23 cellular contexts compared by ENCODE assay signal in the genomic region with DNA sequence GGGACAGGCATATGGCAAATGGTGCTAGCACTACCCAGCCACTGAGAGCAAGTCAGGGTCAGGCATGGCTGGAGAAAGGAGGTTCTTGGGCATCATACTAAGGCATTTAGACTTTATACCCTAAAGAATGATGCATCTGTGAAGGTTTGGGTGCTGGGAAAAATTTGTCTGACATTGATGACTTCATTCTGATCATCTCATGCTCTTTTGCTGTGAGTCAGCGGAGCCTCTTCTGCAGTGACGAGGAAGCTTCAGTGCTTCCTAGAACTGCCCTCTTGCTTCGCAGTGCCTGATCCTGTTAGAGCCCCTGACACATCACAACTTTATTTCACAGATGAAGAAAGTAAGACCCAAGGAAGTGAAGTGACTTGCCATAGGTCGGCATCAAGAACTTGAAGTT.
A peak's percentile ranks its signal among the peaks of the same experiment; 100 is the strongest.
DNase-seq lines count a peak whose midpoint lies in the region; ATAC-seq and TF ChIP-seq lines count a peak whose summit lies in the region.
"Had no signal": no experiment of that assay in that cellular context is flagged by ENCODE, and none has a peak within 500 bp of the region (broad histone marks: within the 10 kb centered on the region; RNA-seq: fewer than 3 reads in every experiment).

No MANE protein-coding gene starts in this region.

- no peaks in the 10 kb centered on the region for H3K9me3 Mint-ChIP-seq in stimulated activated effector memory CD8-positive, alpha-beta T cell treated with anti-CD3 and anti-CD28 coated beads, Interleukin-12 subunit alpha, Interleukin-12 subunit beta, amount 100 ng/mL, for 72 hours
- H3K9me3 Mint-ChIP-seq in CD4-positive, alpha-beta T cell: no peaks in the 10 kb centered on the region
- H3K9me3 Mint-ChIP-seq: activated naive CD4-positive, alpha-beta T cell treated with anti-CD3 and anti-CD28 coated beads, Interleukin-2, amount 50 U/mL, for 72 hours; endodermal cell had no signal

- no peak for TF ChIP-seq RAD21 in SK-N-SH (IDR thresholded peaks at IDR 0.05; ENCODE audit: low read length)

- H3K36me3 ChIP-seq in SK-N-SH (replicated peaks in 1 of 2; ENCODE audit: control insufficient read depth in 1 of 2, insufficient read depth in 2 of 2, low read length in 1 of 2): no peaks in the 10 kb centered on the region
- H3K36me3 ChIP-seq: colonic mucosa, heart right ventricle, stomach, upper lobe of left lung had no signal

- no peaks in the 10 kb centered on the region for H3K4me1 ChIP-seq in SK-N-SH (ENCODE audit: control insufficient read depth in 1 of 2, insufficient read depth in 2 of 2, low read depth in 1 of 2, low read length in 1 of 2)
- H3K4me1 ChIP-seq in foreskin keratinocyte: peaks cover 22% of the 10 kb centered on the region
- H3K4me1 ChIP-seq: Caco-2, colonic mucosa, heart right ventricle, stomach, upper lobe of left lung had no signal

- TF ChIP-seq CTCF in SK-N-SH (IDR thresholded peaks at IDR 0.05): no peak
- no peak for TF ChIP-seq CTCF in foreskin keratinocyte (conservative IDR thresholded peaks at IDR 0.05)
- TF ChIP-seq CTCF in CD4-positive, alpha-beta T cell (IDR thresholded peaks at IDR 0.05): no peak

- no peak for TF ChIP-seq EP300 in SK-N-SH (IDR thresholded peaks at IDR 0.05; ENCODE audit: borderline replicate concordance in 1 of 2, low read depth in 1 of 2, low read length in 1 of 2)

- intact Hi-C loops in CD4-positive, alpha-beta T cell (cut with DNase I, micrococcal nuclease): no loop called here

- no peak overlapping the region for H3K27ac ChIP-seq in SK-N-SH (ENCODE audit: low read depth in 2 of 2, low read length in 1 of 2)
- peak overlapping the region; percentile 68 for H3K27ac ChIP-seq in foreskin keratinocyte
- no peak overlapping the region for H3K27ac ChIP-seq in CD4-positive, alpha-beta T cell (ENCODE audit: low read depth, low read length)
- H3K27ac ChIP-seq: 22Rv1, colonic mucosa, heart right ventricle, KMS-11, stomach, upper lobe of left lung had no signal

- H3K79me2 ChIP-seq in SK-N-SH (ENCODE audit: insufficient read depth): no peaks in the 10 kb centered on the region

- CTCF ChIA-PET in SK-N-SH (lab: Yijun Ruan, JAX): interaction anchor here (1.8 kb wide), 1 partner anchor 12 kb away, joined by 4 read pairs; no protein-coding TSS in a partner anchor
- CTCF ChIA-PET in CD4-positive, alpha-beta T cell (lab: Charles Lee): no interaction called here

- no peak for DNase-seq in SK-N-SH
- DNase-seq in amniotic epithelial cell (ENCODE audit: low read depth): peak; percentile 53
- DNase-seq in foreskin keratinocyte: peak; percentile 45 to 84
- peak in 1 of 2 donors; percentile 55 for DNase-seq in stimulated activated effector memory CD8-positive, alpha-beta T cell treated with anti-CD3 and anti-CD28 coated beads, Interleukin-12 subunit alpha, Interleukin-12 subunit beta, amount 100 ng/mL, for 72 hours (ENCODE audit: low spot score in 2 of 2)
- DNase-seq in CD4-positive, alpha-beta T cell: no peak
- DNase-seq in ecto neural progenitor cell (ENCODE audit: low spot score): no peak
- no peak for DNase-seq in C1 segment of cervical spinal cord (lab: John Stamatoyannopoulos, UW)
- DNase-seq: activated CD4-positive, CD25-positive, alpha-beta regulatory T cell treated with anti-CD3 and anti-CD28 coated beads, Interleukin-2, amount 50 U/mL, for 72 hours; Caco-2; colonic mucosa; endodermal cell; heart right ventricle; NCI-H1092; NCI-H2107; NCI-H526; stimulated activated CD4-positive, alpha-beta T cell treated with anti-CD3 and anti-CD28 coated beads, Interleukin-4, amount 100 ng/mL, for 4 hours; stomach; upper lobe of left lung had no signal

- 83% methylated on average over 3 of the region's 4 CpGs for WGBS in SK-N-SH (ENCODE audit: low lambda C conversion rate)

- no peak overlapping the region for H3K27ac Mint-ChIP-seq in stimulated activated effector memory CD8-positive, alpha-beta T cell treated with anti-CD3 and anti-CD28 coated beads, Interleukin-12 subunit alpha, Interleukin-12 subunit beta, amount 100 ng/mL, for 72 hours
- H3K27ac Mint-ChIP-seq in CD4-positive, alpha-beta T cell: no peak overlapping the region
- H3K27ac Mint-ChIP-seq: activated naive CD4-positive, alpha-beta T cell treated with anti-CD3 and anti-CD28 coated beads, Interleukin-2, amount 50 U/mL, for 72 hours; B cell; endodermal cell had no signal

- no peak overlapping the region for H3K9ac ChIP-seq in SK-N-SH
- H3K9ac ChIP-seq: KMS-11 had no signal

- no peaks in the 10 kb centered on the region for H3K9me3 ChIP-seq in SK-N-SH
- no peaks in the 10 kb centered on the region for H3K9me3 ChIP-seq in CD4-positive, alpha-beta T cell (ENCODE audit: control insufficient read depth, low read length)
- H3K9me3 ChIP-seq: Caco-2, colonic mucosa, heart right ventricle, stomach, upper lobe of left lung had no signal

- no peaks in the 10 kb centered on the region for H3K27me3 ChIP-seq in SK-N-SH (ENCODE audit: insufficient read depth)
- no peaks in the 10 kb centered on the region for H3K27me3 ChIP-seq in foreskin keratinocyte
- H3K27me3 ChIP-seq in CD4-positive, alpha-beta T cell (ENCODE audit: control insufficient read depth, insufficient read depth, low read length): no peaks in the 10 kb centered on the region
- H3K27me3 ChIP-seq: colonic mucosa, stomach, upper lobe of left lung had no signal

- H3K27me3 Mint-ChIP-seq in CD4-positive, alpha-beta T cell: peaks cover 9% of the 10 kb centered on the region
- H3K27me3 Mint-ChIP-seq: B cell had no signal

- peaks cover 9% of the 10 kb centered on the region for H3K4me1 Mint-ChIP-seq in stimulated activated effector memory CD8-positive, alpha-beta T cell treated with anti-CD3 and anti-CD28 coated beads, Interleukin-12 subunit alpha, Interleukin-12 subunit beta, amount 100 ng/mL, for 72 hours
- no peaks in the 10 kb centered on the region for H3K4me1 Mint-ChIP-seq in CD4-positive, alpha-beta T cell (ENCODE audit: low read depth)
- H3K4me1 Mint-ChIP-seq: B cell had no signal

- ATAC-seq in SK-N-SH treated with all-trans-retinoic acid at 6 μM for 48 hours: no peak
- ATAC-seq in foreskin keratinocyte: peak; percentile 90
- peak; percentile 94 for ATAC-seq in stimulated activated effector memory CD8-positive, alpha-beta T cell treated with anti-CD3 and anti-CD28 coated beads, Interleukin-12 subunit alpha, Interleukin-12 subunit beta, amount 100 ng/mL, for 72 hours
- no peak for ATAC-seq in CD4-positive, alpha-beta T cell (ENCODE audit: poor library complexity)
- ATAC-seq: heart right ventricle had no signal

- no peak overlapping the region for H3K4me3 ChIP-seq in SK-N-SH (ENCODE audit: low read depth in 2 of 2, low read length in 1 of 2)
- H3K4me3 ChIP-seq: colonic mucosa, heart right ventricle, stomach, upper lobe of left lung had no signal

- no peak overlapping the region for H3K4me2 ChIP-seq in SK-N-SH
- H3K4me2 ChIP-seq: KMS-11 had no signal

- H3K9me2 ChIP-seq in SK-N-SH: no peaks in the 10 kb centered on the region

- H3K36me3 Mint-ChIP-seq in stimulated activated effector memory CD8-positive, alpha-beta T cell treated with anti-CD3 and anti-CD28 coated beads, Interleukin-12 subunit alpha, Interleukin-12 subunit beta, amount 100 ng/mL, for 72 hours: no peaks in the 10 kb centered on the region
- H3K36me3 Mint-ChIP-seq in CD4-positive, alpha-beta T cell (ENCODE audit: low read depth): no peaks in the 10 kb centered on the region
- H3K36me3 Mint-ChIP-seq: activated naive CD4-positive, alpha-beta T cell treated with anti-CD3 and anti-CD28 coated beads, Interleukin-2, amount 50 U/mL, for 72 hours had no signal

- H2AFZ ChIP-seq in SK-N-SH (ENCODE audit: low read depth): no peak overlapping the region; the same call in 1 of the 2 replicates

- no peaks in the 10 kb centered on the region for H3F3A ChIP-seq in SK-N-SH (replicated peaks; ENCODE audit: insufficient read depth)

- no peak overlapping the region for H3K4me3 Mint-ChIP-seq in stimulated activated effector memory CD8-positive, alpha-beta T cell treated with anti-CD3 and anti-CD28 coated beads, Interleukin-12 subunit alpha, Interleukin-12 subunit beta, amount 100 ng/mL, for 72 hours
- H3K4me3 Mint-ChIP-seq in CD4-positive, alpha-beta T cell: no peak overlapping the region
- H3K4me3 Mint-ChIP-seq: B cell, endodermal cell had no signal

- POLR2A ChIA-PET in SK-N-SH (lab: Yijun Ruan, JAX): no interaction called here
- POLR2A ChIA-PET in CD4-positive, alpha-beta T cell (lab: Charles Lee): no interaction called here

- no peaks in the 10 kb centered on the region for H4K20me1 ChIP-seq in SK-N-SH (ENCODE audit: insufficient read depth)

TF ChIP-seq in SK-N-SH, 30 proteins besides CTCF, POLR2A, EP300 and RAD21:
- no peak for TF ChIP-seq FOXJ3 (CRISPR knock-in tag; IDR thresholded peaks at IDR 0.05)
- peak; percentile 28; the same call in 1 of the 2 replicates for TF ChIP-seq FOSL2 (IDR thresholded peaks at IDR 0.05; ENCODE audit: borderline replicate concordance, low read depth)
TF ChIP-seq in SK-N-SH: peak in this region for 1.

TF ChIP-seq in SK-N-SH treated with all-trans-retinoic acid at 6 μM for 48 hours, 23 proteins besides CTCF, POLR2A, EP300 and RAD21 (continues in another document):
- no peak for TF ChIP-seq TCF4 (CRISPR knock-in tag; IDR thresholded peaks at IDR 0.05; ENCODE audit: borderline replicate concordance)
- TF ChIP-seq ZNF70 (CRISPR knock-in tag; IDR thresholded peaks at IDR 0.05): no peak
- TF ChIP-seq ISL1 (CRISPR knock-in tag; IDR thresholded peaks at IDR 0.05): no peak
- TF ChIP-seq PPARA (CRISPR knock-in tag; IDR thresholded peaks at IDR 0.05; ENCODE audit: borderline replicate concordance): no peak
- TF ChIP-seq, protein P1, sequence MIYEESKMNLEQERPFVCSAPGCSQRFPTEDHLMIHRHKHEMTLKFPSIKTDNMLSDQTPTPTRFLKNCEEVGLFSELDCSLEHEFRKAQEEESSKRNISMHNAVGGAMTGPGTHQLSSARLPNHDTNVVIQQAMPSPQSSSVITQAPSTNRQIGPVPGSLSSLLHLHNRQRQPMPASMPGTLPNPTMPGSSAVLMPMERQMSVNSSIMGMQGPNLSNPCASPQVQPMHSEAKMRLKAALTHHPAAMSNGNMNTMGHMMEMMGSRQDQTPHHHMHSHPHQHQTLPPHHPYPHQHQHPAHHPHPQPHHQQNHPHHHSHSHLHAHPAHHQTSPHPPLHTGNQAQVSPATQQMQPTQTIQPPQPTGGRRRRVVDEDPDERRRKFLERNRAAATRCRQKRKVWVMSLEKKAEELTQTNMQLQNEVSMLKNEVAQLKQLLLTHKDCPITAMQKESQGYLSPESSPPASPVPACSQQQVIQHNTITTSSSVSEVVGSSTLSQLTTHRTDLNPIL (CRISPR knock-in tag; IDR thresholded peaks at IDR 0.05; ENCODE audit: low read depth): no peak

Comparison
In these comparisons a context has a peak if more than half of its experiments do, and no peak if none do; other contexts are left out.
1. DNase-seq: peak in amniotic epithelial cell (single experiment) and foreskin keratinocyte (2 of 2); none in SK-N-SH (single experiment), CD4-positive, alpha-beta T cell (0 of 10), ecto neural progenitor cell (single experiment) and C1 segment of cervical spinal cord (0 of 14).
2. ATAC-seq: peak in foreskin keratinocyte (single experiment) and stimulated activated effector memory CD8-positive, alpha-beta T cell treated with anti-CD3 and anti-CD28 coated beads, Interleukin-12 subunit alpha, Interleukin-12 subunit beta, amount 100 ng/mL, for 72 hours (single experiment); none in SK-N-SH treated with all-trans-retinoic acid at 6 μM for 48 hours (single experiment) and CD4-positive, alpha-beta T cell (single experiment).